14 cellular contexts compared by ENCODE assay signal in genomic region chr9:120917285-120917684, GRCh38. TPM values are rescaled to one million over a fixed set of nuclear protein-coding genes. Genes with fewer than 3 reads are reported as not detected.
DNase-seq lines count a peak whose midpoint lies in the region; ATAC-seq and TF ChIP-seq lines count a peak whose summit lies in the region.
"Had no signal": no experiment of that assay in that cellular context is flagged by ENCODE, and none has a peak within 500 bp of the region (broad histone marks: within the 10 kb centered on the region; RNA-seq: fewer than 3 reads in every experiment).

No MANE protein-coding gene starts in this region.

- TF ChIP-seq CTCF in lower lobe of right lung (IDR thresholded peaks at IDR 0.05) (no peak), tibial artery (IDR thresholded peaks at IDR 0.05) (no peak), WERI-Rb-1 (IDR thresholded peaks at IDR 0.05; ENCODE audit: low read depth, low read length) (no peak)

- H3K36me3 ChIP-seq in lower lobe of right lung (peaks cover 10% of the 10 kb centered on the region), tibial artery (peaks cover 9 to 12% (median 10%) of the 10 kb centered on the region in 3 donors), WERI-Rb-1 (no peaks in the 10 kb centered on the region)

- intact Hi-C loops in lower lobe of right lung (cut with DNase I) (no loop called here), tibial artery (cut with DNase I; ENCODE audit: low total_unique reads) (no loop called here)

- no peaks in the 10 kb centered on the region for H3K27me3 ChIP-seq in lower lobe of right lung (ENCODE audit: low read depth)
- no peaks in the 10 kb centered on the region for H3K27me3 ChIP-seq in tibial artery
- no peaks in the 10 kb centered on the region for H3K27me3 ChIP-seq in WERI-Rb-1 (ENCODE audit: insufficient read depth, low read depth, severe bottlenecking)
- H3K27me3 ChIP-seq: heart left ventricle, left lung had no signal

- H3K36me3 Mint-ChIP-seq in activated naive CD4-positive, alpha-beta T cell treated with anti-CD3 and anti-CD28 coated beads, Interleukin-2, amount 10 ng/mL, durations not matched to agents 7 days and 5 days: peaks cover 88% of the 10 kb centered on the region
- H3K36me3 Mint-ChIP-seq in activated naive CD8-positive, alpha-beta T cell treated with anti-CD3 and anti-CD28 coated beads for 36 hours: peaks cover 94% of the 10 kb centered on the region
- peaks cover 20 to 41% (median 25%) of the 10 kb centered on the region in 3 donors for H3K36me3 Mint-ChIP-seq in immature natural killer cell
- H3K36me3 Mint-ChIP-seq: type B pancreatic cell had no signal

- CTCF ChIA-PET in activated naive CD4-positive, alpha-beta T cell treated with anti-CD3 and anti-CD28 coated beads, Interleukin-2, amount 10 ng/mL, durations not matched to agents 7 days and 5 days (lab: Charles Lee): interaction anchor here (1.2 to 2.2 kb wide), 6 partner anchors 9 to 48 kb away, joined by 3 to 18 read pairs (median 5); partner anchors contain the start of gene TRAF1

- no peak for DNase-seq in activated naive CD4-positive, alpha-beta T cell treated with anti-CD3 and anti-CD28 coated beads, Interleukin-2, amount 10 ng/mL, durations not matched to agents 7 days and 5 days
- no peak for DNase-seq in activated naive CD4-positive, alpha-beta T cell treated with anti-CD3 and anti-CD28 coated beads, Interleukin-2, amount 50 U/mL, for 16 hours
- DNase-seq in activated naive CD8-positive, alpha-beta T cell treated with anti-CD3 and anti-CD28 coated beads for 36 hours: no peak
- DNase-seq in lower lobe of right lung (no peak), tibial artery (no peak), WERI-Rb-1 (no peak), immature natural killer cell (no peak)
- no peak for DNase-seq in stimulated activated CD4-positive, alpha-beta T cell treated with anti-CD3 and anti-CD28 coated beads, Interleukin-2, amount 100 ng/mL, for 48 hours
- DNase-seq: activated CD8-positive, alpha-beta memory T cell treated with anti-CD3 and anti-CD28 coated beads, Interleukin-2, amount 50 U/mL, for 48 hours; DMS153; left lung; NCI-H2081 treated with DMSO at 0.1 percent for 48 hours had no signal

- no peaks in the 10 kb centered on the region for H3K27me3 Mint-ChIP-seq in activated naive CD4-positive, alpha-beta T cell treated with anti-CD3 and anti-CD28 coated beads, Interleukin-2, amount 10 ng/mL, durations not matched to agents 7 days and 5 days
- H3K27me3 Mint-ChIP-seq in activated naive CD8-positive, alpha-beta T cell treated with anti-CD3 and anti-CD28 coated beads for 36 hours: no peaks in the 10 kb centered on the region
- peaks cover 0 to 2% (median 0%) of the 10 kb centered on the region in 3 donors for H3K27me3 Mint-ChIP-seq in immature natural killer cell (ENCODE audit: low read depth in 3 of 3)
- H3K27me3 Mint-ChIP-seq: type B pancreatic cell had no signal

- no peak overlapping the region for H3K4me3 ChIP-seq in lower lobe of right lung
- no peak overlapping the region for H3K4me3 ChIP-seq in tibial artery
- no peak overlapping the region for H3K4me3 ChIP-seq in WERI-Rb-1 (ENCODE audit: low read depth, low read length)
- H3K4me3 ChIP-seq: heart left ventricle, left lung had no signal

- no peaks in the 10 kb centered on the region for H3K9me3 ChIP-seq in lower lobe of right lung
- H3K9me3 ChIP-seq in tibial artery: no peaks in the 10 kb centered on the region
- no peaks in the 10 kb centered on the region for H3K9me3 ChIP-seq in WERI-Rb-1 (ENCODE audit: severe bottlenecking)

- H3K4me1 ChIP-seq in lower lobe of right lung (peaks cover 39% of the 10 kb centered on the region), tibial artery (peaks cover 8 to 86% (median 66%) of the 10 kb centered on the region in 4 donors)

- H3K27ac Mint-ChIP-seq in activated naive CD4-positive, alpha-beta T cell treated with anti-CD3 and anti-CD28 coated beads, Interleukin-2, amount 10 ng/mL, durations not matched to agents 7 days and 5 days: peak overlapping the region; percentile 91
- H3K27ac Mint-ChIP-seq in activated naive CD8-positive, alpha-beta T cell treated with anti-CD3 and anti-CD28 coated beads for 36 hours: peak overlapping the region; percentile 88
- H3K27ac Mint-ChIP-seq in immature natural killer cell: no peak overlapping the region
- H3K27ac Mint-ChIP-seq: type B pancreatic cell had no signal

- H3K4me3 Mint-ChIP-seq in activated naive CD4-positive, alpha-beta T cell treated with anti-CD3 and anti-CD28 coated beads, Interleukin-2, amount 10 ng/mL, durations not matched to agents 7 days and 5 days: no peak overlapping the region
- peak overlapping the region; percentile 69 for H3K4me3 Mint-ChIP-seq in activated naive CD8-positive, alpha-beta T cell treated with anti-CD3 and anti-CD28 coated beads for 36 hours
- H3K4me3 Mint-ChIP-seq in immature natural killer cell: no peak overlapping the region
- H3K4me3 Mint-ChIP-seq: type B pancreatic cell had no signal

- H3K27ac ChIP-seq in lower lobe of right lung (peak overlapping the region; percentile 31), tibial artery (peak overlapping the region; percentile 94), WERI-Rb-1 (no peak overlapping the region)
- H3K27ac ChIP-seq: left lung had no signal

- no peak for ATAC-seq in lower lobe of right lung

- peaks cover 84% of the 10 kb centered on the region for H3K4me1 Mint-ChIP-seq in activated naive CD4-positive, alpha-beta T cell treated with anti-CD3 and anti-CD28 coated beads, Interleukin-2, amount 10 ng/mL, durations not matched to agents 7 days and 5 days
- H3K4me1 Mint-ChIP-seq in activated naive CD8-positive, alpha-beta T cell treated with anti-CD3 and anti-CD28 coated beads for 36 hours: peaks cover 87% of the 10 kb centered on the region
- peaks cover 55 to 63% of the 10 kb centered on the region in 2 donors for H3K4me1 Mint-ChIP-seq in immature natural killer cell

- peaks cover 7% of the 10 kb centered on the region for H3K9me3 Mint-ChIP-seq in activated naive CD4-positive, alpha-beta T cell treated with anti-CD3 and anti-CD28 coated beads, Interleukin-2, amount 10 ng/mL, durations not matched to agents 7 days and 5 days
- H3K9me3 Mint-ChIP-seq in activated naive CD8-positive, alpha-beta T cell treated with anti-CD3 and anti-CD28 coated beads for 36 hours: peaks cover 3% of the 10 kb centered on the region
- H3K9me3 Mint-ChIP-seq in immature natural killer cell: no peaks in the 10 kb centered on the region
- H3K9me3 Mint-ChIP-seq: type B pancreatic cell had no signal

RNA-seq across cellular contexts. Expression of gene TRAF1, which starts 9.3 kb away (rescaled TPM):
- 100 to 1,000 TPM; 169 to 170 TPM for total RNA-seq in activated naive CD8-positive, alpha-beta T cell treated with anti-CD3 and anti-CD28 coated beads for 36 hours
- total RNA-seq in lower lobe of right lung: 5.8 TPM
- polyA plus RNA-seq in immature natural killer cell: 1 to 10 TPM in 2 of 3 donors, under 1 TPM in 1; 0.67 to 3.4 (median 1.5) TPM

RNA-seq across cellular contexts. Expression of gene PHF19, which starts 40.3 kb away (rescaled TPM):
- 100 to 1,000 TPM; 216 to 226 TPM for total RNA-seq in activated naive CD8-positive, alpha-beta T cell treated with anti-CD3 and anti-CD28 coated beads for 36 hours
- total RNA-seq in lower lobe of right lung: 24.4 TPM
- polyA plus RNA-seq in immature natural killer cell: 10 to 100 TPM; 12.1 to 12.9 (median 12.8) TPM

Comparison
In these comparisons a context has a peak if more than half of its experiments do, and no peak if none do; other contexts are left out.
1. H3K27ac Mint-ChIP-seq: peak in activated naive CD4-positive, alpha-beta T cell treated with anti-CD3 and anti-CD28 coated beads, Interleukin-2, amount 10 ng/mL, durations not matched to agents 7 days and 5 days (single experiment) and activated naive CD8-positive, alpha-beta T cell treated with anti-CD3 and anti-CD28 coated beads for 36 hours (single experiment); none in immature natural killer cell (0 of 6).
2. RNA of gene TRAF1, which starts 9.3 kb away (total RNA-seq): 169 to 170 TPM in activated naive CD8-positive, alpha-beta T cell treated with anti-CD3 and anti-CD28 coated beads for 36 hours; 5.8 TPM in lower lobe of right lung (single experiment); every median in the first group is over 10 times any median in the second.